22 cellular contexts compared by ENCODE assay signal in the genomic region with DNA sequence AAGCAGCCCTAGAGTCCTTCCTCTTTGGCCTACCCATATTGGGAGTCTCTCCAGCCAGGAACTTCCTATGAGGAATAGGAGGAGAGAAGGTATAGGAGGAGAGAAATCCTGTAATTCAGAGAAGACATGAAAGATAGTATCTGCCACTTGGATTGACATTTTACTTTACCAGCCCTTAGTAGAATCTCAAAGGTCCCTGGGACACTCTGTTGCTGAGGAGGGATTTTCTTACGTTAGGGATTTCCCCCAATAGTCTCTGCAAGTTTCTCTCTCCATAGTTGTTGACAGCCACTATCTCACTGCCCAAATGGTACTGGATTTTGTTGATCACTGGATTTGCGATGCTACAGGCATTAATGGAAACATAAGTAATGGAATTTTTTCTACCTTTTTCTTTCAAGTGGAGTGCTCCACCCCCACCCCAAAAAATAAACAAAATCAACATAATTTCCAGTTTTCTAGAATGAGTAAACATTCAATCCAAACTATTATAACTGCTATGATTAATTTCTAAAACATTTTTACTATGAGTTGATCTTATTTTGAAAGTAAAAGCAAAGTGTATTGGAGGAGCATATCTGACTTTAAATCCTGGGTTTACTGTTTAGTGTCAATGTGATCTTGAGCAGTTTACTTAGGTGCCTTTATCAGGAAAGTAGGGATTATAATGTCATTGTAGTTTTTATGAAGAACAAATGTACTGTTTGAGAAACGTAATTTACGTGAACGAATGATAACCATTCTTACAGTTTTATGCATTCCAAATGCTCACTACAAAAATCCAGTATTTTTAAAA.
DNase-seq lines count a peak whose midpoint lies in the region; ATAC-seq lines count a peak whose summit lies in the region.
"Had no signal": no experiment of that assay in that cellular context is flagged by ENCODE, and none has a peak within 500 bp of the region (broad histone marks: within the 10 kb centered on the region; RNA-seq: fewer than 3 reads in every experiment).

No MANE protein-coding gene starts in this region.

- H3K4me3 ChIP-seq in mesendoderm (ENCODE audit: low read length) = no peak overlapping the region
- H3K4me3 ChIP-seq: BLaER1, PC-9, SK-N-MC had no signal

- H3K9ac ChIP-seq in mesendoderm (ENCODE audit: low read length) = no peak overlapping the region
- H3K9ac ChIP-seq: BLaER1 had no signal

- H2AK5ac ChIP-seq in mesendoderm (ENCODE audit: low read length) = no peak overlapping the region

- H3K27me3 Mint-ChIP-seq in activated naive CD8-positive, alpha-beta T cell treated with anti-CD3 and anti-CD28 coated beads, Interleukin-2, amount 50 U/mL, for 24 hours = peaks cover 3% of the 10 kb centered on the region
- H3K27me3 Mint-ChIP-seq in activated naive CD8-positive, alpha-beta T cell treated with anti-CD3 and anti-CD28 coated beads for 36 hours = no peaks in the 10 kb centered on the region
- H3K27me3 Mint-ChIP-seq: CD4-positive, alpha-beta memory T cell had no signal

- H2BK15ac ChIP-seq in mesendoderm (replicated peaks; ENCODE audit: low read depth) = no peak overlapping the region

- H3K9me3 Mint-ChIP-seq in activated naive CD8-positive, alpha-beta T cell treated with anti-CD3 and anti-CD28 coated beads, Interleukin-2, amount 50 U/mL, for 24 hours = peaks cover 4% of the 10 kb centered on the region
- H3K9me3 Mint-ChIP-seq in activated naive CD8-positive, alpha-beta T cell treated with anti-CD3 and anti-CD28 coated beads for 36 hours = peaks cover 8% of the 10 kb centered on the region
- H3K9me3 Mint-ChIP-seq: H9 had no signal

- H3K27ac Mint-ChIP-seq in activated naive CD8-positive, alpha-beta T cell treated with anti-CD3 and anti-CD28 coated beads, Interleukin-2, amount 50 U/mL, for 24 hours = no peak overlapping the region
- H3K27ac Mint-ChIP-seq in activated naive CD8-positive, alpha-beta T cell treated with anti-CD3 and anti-CD28 coated beads for 36 hours = no peak overlapping the region
- H3K27ac Mint-ChIP-seq: H9 had no signal

- H3K27ac ChIP-seq in mesendoderm (ENCODE audit: low read depth, low read length) = no peak overlapping the region
- H3K27ac ChIP-seq: 22Rv1, BLaER1, PC-9, SK-N-MC had no signal

- H3K36me3 ChIP-seq in mesendoderm (ENCODE audit: control insufficient read depth, insufficient read depth, low read length) = no peaks in the 10 kb centered on the region
- H3K36me3 ChIP-seq: BLaER1 had no signal

- no peak for DNase-seq in activated naive CD8-positive, alpha-beta T cell treated with anti-CD3 and anti-CD28 coated beads, Interleukin-2, amount 50 U/mL, for 24 hours
- DNase-seq in activated naive CD8-positive, alpha-beta T cell treated with anti-CD3 and anti-CD28 coated beads for 36 hours = no peak
- DNase-seq in amniotic epithelial cell (ENCODE audit: low read depth) = peak; percentile 33
- no peak for DNase-seq in mesendoderm
- no peak for DNase-seq in hepatic stellate cell (ENCODE audit: low spot score)
- DNase-seq: ACHN; CD4-positive, alpha-beta memory T cell; DMS153; H9; NCI-H1417 treated with DMSO at 0.1 percent for 48 hours; NCI-H187; NCI-H446 treated with DMSO at 0.1 percent for 48 hours; NCI-H526 treated with DMSO at 0.1 percent for 48 hours; PC-9; RPMI8226; SHP77 treated with DMSO at 0.1 percent for 48 hours had no signal

- H3K4me1 ChIP-seq in mesendoderm (ENCODE audit: control insufficient read depth, low read depth, low read length) = no peaks in the 10 kb centered on the region

- H3K79me1 ChIP-seq in mesendoderm (ENCODE audit: low read length) = no peaks in the 10 kb centered on the region

- H4K8ac ChIP-seq in mesendoderm (ENCODE audit: low read depth, low read length) = peak overlapping the region; percentile 56

- no peaks in the 10 kb centered on the region for H3K27me3 ChIP-seq in mesendoderm (ENCODE audit: insufficient read depth, low read length, poor library complexity)
- H3K27me3 ChIP-seq: BLaER1 had no signal

- peaks cover 2% of the 10 kb centered on the region for H3K36me3 Mint-ChIP-seq in activated naive CD8-positive, alpha-beta T cell treated with anti-CD3 and anti-CD28 coated beads, Interleukin-2, amount 50 U/mL, for 24 hours (ENCODE audit: low read depth)
- H3K36me3 Mint-ChIP-seq in activated naive CD8-positive, alpha-beta T cell treated with anti-CD3 and anti-CD28 coated beads for 36 hours = peaks cover 15% of the 10 kb centered on the region

- H2BK5ac ChIP-seq in mesendoderm (ENCODE audit: low read length) = no peak overlapping the region

- no peaks in the 10 kb centered on the region for H3K79me2 ChIP-seq in mesendoderm (ENCODE audit: control insufficient read depth, insufficient read depth, low read length)

- no peak overlapping the region for H3K4ac ChIP-seq in mesendoderm (ENCODE audit: low read depth, low read length)

- H3K18ac ChIP-seq in mesendoderm (ENCODE audit: low read length) = peak overlapping the region; percentile 39

- H3K4me1 Mint-ChIP-seq in activated naive CD8-positive, alpha-beta T cell treated with anti-CD3 and anti-CD28 coated beads, Interleukin-2, amount 50 U/mL, for 24 hours = peaks cover 76% of the 10 kb centered on the region
- H3K4me1 Mint-ChIP-seq in activated naive CD8-positive, alpha-beta T cell treated with anti-CD3 and anti-CD28 coated beads for 36 hours = peaks cover 64% of the 10 kb centered on the region

- WGBS in mesendoderm (ENCODE audit: extremely low coverage, insufficient coverage, low lambda C conversion rate) = no CpG with 5 or more reads among the region's 5 CpGs

- H3K56ac ChIP-seq in mesendoderm (ENCODE audit: low read length) = no peak overlapping the region

- H3K4me3 Mint-ChIP-seq in activated naive CD8-positive, alpha-beta T cell treated with anti-CD3 and anti-CD28 coated beads, Interleukin-2, amount 50 U/mL, for 24 hours = no peak overlapping the region
- no peak overlapping the region for H3K4me3 Mint-ChIP-seq in activated naive CD8-positive, alpha-beta T cell treated with anti-CD3 and anti-CD28 coated beads for 36 hours
- H3K4me3 Mint-ChIP-seq: CD4-positive, alpha-beta memory T cell; H9 had no signal

- H4K5ac ChIP-seq in mesendoderm (ENCODE audit: low read length) = no peak overlapping the region

- peak; percentile 18 for ATAC-seq in activated naive CD8-positive, alpha-beta T cell treated with anti-CD3 and anti-CD28 coated beads, Interleukin-2, amount 50 U/mL, for 24 hours
- ATAC-seq in HG02885 (IDR thresholded peaks at IDR 0.05; ENCODE audit: poor library complexity, unreplicated experiment) (peak; percentile 24), GM21381 (IDR thresholded peaks at IDR 0.05; ENCODE audit: unreplicated experiment) (no peak), HG03039 (IDR thresholded peaks at IDR 0.05; ENCODE audit: unreplicated experiment) (no peak)

- no peak overlapping the region for H2BK120ac ChIP-seq in mesendoderm (ENCODE audit: low read depth, low read length)

- no peak overlapping the region for H3K4me2 ChIP-seq in mesendoderm (ENCODE audit: low read length)
- H3K4me2 ChIP-seq: BLaER1, PC-9 had no signal

- H3K23ac ChIP-seq in mesendoderm (ENCODE audit: low read length) = no peak overlapping the region

Comparison
In these comparisons a context has a peak if more than half of its experiments do, and no peak if none do; other contexts are left out.
1. ATAC-seq: peak in activated naive CD8-positive, alpha-beta T cell treated with anti-CD3 and anti-CD28 coated beads, Interleukin-2, amount 50 U/mL, for 24 hours (single experiment) and HG02885 (single experiment); none in GM21381 (single experiment) and HG03039 (single experiment).